ENCODE assay signal across 11 cellular contexts in genomic region chr3:152656207-152657001, GRCh38.
DNase-seq lines count a peak whose midpoint lies in the region; ATAC-seq, FAIRE-seq and TF ChIP-seq lines count a peak whose summit lies in the region.
"Had no signal": no experiment of that assay in that cellular context is flagged by ENCODE, and none has a peak within 500 bp of the region (broad histone marks: within the 10 kb centered on the region; RNA-seq: fewer than 3 reads in every experiment).

No MANE protein-coding gene starts in this region.

- POLR2A ChIA-PET in K562 (lab: Yijun Ruan, JAX): interaction anchor here (1.0 to 1.3 kb wide), 4 partner anchors 10 to 116 kb away, joined by 3 to 4 read pairs (median 3); no protein-coding TSS in a partner anchor

- intact Hi-C loops in heart right ventricle (cut with DNase I): loop anchor here in 1 of 10 donors (10.0 kb wide), 1 partner anchor 1108 kb away; no protein-coding TSS in a partner anchor
- intact Hi-C loops in Right ventricle myocardium superior (cut with DNase I): no loop called here
- intact Hi-C loops in K562 (cut with micrococcal nuclease): no loop called here
- intact Hi-C loops in kidney (cut with DNase I): no loop called here
- intact Hi-C loops in uterus (cut with DNase I; ENCODE audit: low total_unique reads): no loop called here

- in situ Hi-C loops in K562 (cut with MboI) (no loop called here), ACHN (cut with HindIII; ENCODE audit: low pct_ligation_motif_present, low pct_unique_long_range_greater_than_20kb, low sequenced_read_pairs) (no loop called here)

- H3K4me3 ChIP-seq in heart right ventricle (peak overlapping the region in 3 of 10 donors; percentile 10 to 17 (median 15)), K562 (no peak overlapping the region), kidney (ENCODE audit: low read length in 2 of 2) (peak overlapping the region; percentile 3 to 4), uterus (no peak overlapping the region)
- H3K4me3 ChIP-seq: MG63 had no signal

- TF ChIP-seq POLR2A in K562 (conservative IDR thresholded peaks at IDR 0.05): no peak
- no peak for TF ChIP-seq POLR2A in uterus (IDR thresholded peaks at IDR 0.05)

- peak in 5 of 8 donors; percentile 28 to 79 (median 67) for ATAC-seq in heart right ventricle
- ATAC-seq in Right ventricle myocardium superior (ENCODE audit: poor library complexity): no peak
- ATAC-seq in K562: peak; percentile 73
- no peak for ATAC-seq in GM18498 (IDR thresholded peaks at IDR 0.05; ENCODE audit: unreplicated experiment)
- ATAC-seq: stimulated activated memory B cell treated with anti-CD40 and anti-IgM and Interleukin-4, amounts not matched to agents 10 μg/mL and 1 μg/mL and 100 μg/mL, for 72 hours had no signal

- peak overlapping the region in 4 of 10 donors; percentile 5 to 55 (median 14) for H3K27ac ChIP-seq in heart right ventricle
- peak overlapping the region; percentile 63 for H3K27ac ChIP-seq in K562 (ENCODE audit: extremely low read depth, low read depth, low read length)
- no peak overlapping the region for H3K27ac ChIP-seq in kidney (ENCODE audit: low read depth in 2 of 2, low read length in 2 of 2)
- H3K27ac ChIP-seq in uterus: peak overlapping the region; percentile 50 to 66

- DNase-seq in heart right ventricle (no peak), Right ventricle myocardium superior (no peak), K562 (ENCODE audit: extremely low read depth in 1 of 4, low spot score in 3 of 4) (peak in 2 of 4 experiments; percentile 21 to 65), kidney (no peak), uterus (no peak), NCI-H748 treated with DMSO at 0.1 percent for 48 hours (lab: John Stamatoyannopoulos, UW) (no peak), ACHN (no peak)
- DNase-seq: activated naive CD4-positive, alpha-beta T cell treated with anti-CD3 and anti-CD28 coated beads, Interleukin-2, amount 10 ng/mL, durations not matched to agents 7 days and 5 days; MG63 had no signal

- H3K36me3 ChIP-seq in heart right ventricle: no peaks in the 10 kb centered on the region
- no peaks in the 10 kb centered on the region for H3K36me3 ChIP-seq in K562 (ENCODE audit: control insufficient read depth, insufficient read depth, low read length)
- no peaks in the 10 kb centered on the region for H3K36me3 ChIP-seq in kidney (ENCODE audit: control insufficient read depth in 1 of 2, insufficient read depth in 2 of 2, low read length in 2 of 2)
- no peaks in the 10 kb centered on the region for H3K36me3 ChIP-seq in uterus
- H3K36me3 ChIP-seq: MG63 had no signal

- BruUV-seq in K562 (replicated peaks; lab: Mats Ljungman, UMichigan): no TSS peak

- H3K79me2 ChIP-seq in K562 (ENCODE audit: control insufficient read depth, insufficient read depth, low read length): no peaks in the 10 kb centered on the region

- no peaks in the 10 kb centered on the region for H3K27me3 ChIP-seq in heart right ventricle
- no peaks in the 10 kb centered on the region for H3K27me3 ChIP-seq in K562 (ENCODE audit: control insufficient read depth in 2 of 2, insufficient read depth in 2 of 2, low read length in 2 of 2)
- no peaks in the 10 kb centered on the region for H3K27me3 ChIP-seq in uterus
- H3K27me3 ChIP-seq: MG63 had no signal

- H3K4me2 ChIP-seq in K562 (ENCODE audit: insufficient read depth, low read length): peak overlapping the region; percentile 38; the same call in 1 of the 2 replicates

- 30 to 39% methylated on average over 10 of the region's 10 CpGs for WGBS in heart right ventricle, 2 donors
- WGBS in K562 (ENCODE audit: insufficient coverage, low coverage, missing lambda C conversion rate): 17% methylated on average over 10 of the region's 10 CpGs

- TF ChIP-seq RAD21 in K562 (CRISPR knock-in tag; conservative IDR thresholded peaks at IDR 0.05 in 1 of 2, IDR thresholded peaks at IDR 0.05 in 1 of 2): no peak

- H3K9ac ChIP-seq in K562 (ENCODE audit: insufficient read depth in 1 of 2, low read depth in 2 of 2, low read length in 2 of 2) (peak overlapping the region; percentile 18 to 65; a peak in 3 of 4 replicates), kidney (ENCODE audit: low read length in 2 of 2) (no peak overlapping the region)

- TF ChIP-seq CTCF in heart right ventricle (IDR thresholded peaks at IDR 0.05): no peak
- no peak for TF ChIP-seq CTCF in K562 (IDR thresholded peaks at IDR 0.05 in 2 of 3, conservative IDR thresholded peaks at IDR 0.05 in 1 of 3; ENCODE audit: insufficient read depth in 2 of 3, low read depth in 1 of 3, low read length in 3 of 3)
- TF ChIP-seq CTCF in kidney (IDR thresholded peaks at IDR 0.05; ENCODE audit: borderline replicate concordance, extremely low read depth, insufficient read depth): no peak
- no peak for TF ChIP-seq CTCF in uterus (IDR thresholded peaks at IDR 0.05)

- no peaks in the 10 kb centered on the region for H3K9me1 ChIP-seq in K562 (ENCODE audit: control insufficient read depth, insufficient read depth, low read length)

- peak overlapping the region; percentile 82 for H2AFZ ChIP-seq in K562 (ENCODE audit: low read depth, low read length)

- CTCF ChIA-PET in K562 (lab: Yijun Ruan, JAX; ENCODE audit: low intra/inter-chr PET ratio): no interaction called here

- H3K9me3 ChIP-seq in heart right ventricle: peaks cover 0 to 6% (median 0%) of the 10 kb centered on the region in 11 donors
- H3K9me3 ChIP-seq in K562 (replicated peaks; ENCODE audit: control insufficient read depth, insufficient read depth, low read depth, low read length): peaks cover 4% of the 10 kb centered on the region; the same call in 1 of the 2 replicates
- H3K9me3 ChIP-seq in kidney (ENCODE audit: control insufficient read depth in 1 of 2, low read length in 2 of 2): no peaks in the 10 kb centered on the region
- H3K9me3 ChIP-seq in uterus: no peaks in the 10 kb centered on the region

- FAIRE-seq in K562 (lab: Jason Lieb, UNC): peak; percentile 88
- no peak for FAIRE-seq in kidney (lab: Jason Lieb, UNC)

- H4K20me1 ChIP-seq in K562 (replicated peaks; ENCODE audit: control insufficient read depth, insufficient read depth, low read length): no peaks in the 10 kb centered on the region

- peaks cover 0 to 22% (median 13%) of the 10 kb centered on the region in 9 donors for H3K4me1 ChIP-seq in heart right ventricle
- peaks cover 0 to 21% of the 10 kb centered on the region in 2 experiments; a peak in 2 of 5 replicates for H3K4me1 ChIP-seq in K562 (replicated peaks in 1 of 2; ENCODE audit: control insufficient read depth in 2 of 2, insufficient read depth in 2 of 2, low read length in 2 of 2)
- peaks cover 0 to 3% of the 10 kb centered on the region in 2 donors for H3K4me1 ChIP-seq in kidney (ENCODE audit: control insufficient read depth in 1 of 2, insufficient read depth in 1 of 2, low read depth in 1 of 2, low read length in 2 of 2)
- no peaks in the 10 kb centered on the region for H3K4me1 ChIP-seq in uterus

- TF ChIP-seq EP300 in K562 (IDR thresholded peaks at IDR 0.05; ENCODE audit: low read length): peak; percentile 37; the same call in 1 of the 2 replicates

TF ChIP-seq in K562, 482 proteins besides CTCF, POLR2A, EP300 and RAD21 (continues in another document):
- TF ChIP-seq SREBF2 (CRISPR knock-in tag; IDR thresholded peaks at IDR 0.05) (no peak), E2F5 (CRISPR knock-in tag; IDR thresholded peaks at IDR 0.05) (no peak), MCM5 (IDR thresholded peaks at IDR 0.05; ENCODE audit: low read depth) (no peak), HNRNPH1 (optimal IDR thresholded peaks at IDR 0.05; ENCODE audit: low read depth, low read length) (no peak), TEAD4 (IDR thresholded peaks at IDR 0.05; ENCODE audit: low read length) (peak; percentile 59; the same call in 1 of the 2 replicates), TEAD4 (CRISPR knock-in tag; IDR thresholded peaks at IDR 0.05; ENCODE audit: borderline replicate concordance) (no peak), TEAD2 (tag; IDR thresholded peaks at IDR 0.05) (0 out of 2 replicates have a peak, but pooled peaks have one; percentile 27), TARDBP (IDR thresholded peaks at IDR 0.05) (no peak), GABPA (tag; conservative IDR thresholded peaks at IDR 0.05; ENCODE audit: low read depth) (peak; percentile 72), DDX20 (tag; IDR thresholded peaks at IDR 0.05; ENCODE audit: low read depth) (no peak), SMARCB1 (IDR thresholded peaks at IDR 0.05; ENCODE audit: insufficient read length, low read depth) (no peak), ZKSCAN8 (CRISPR knock-in tag; IDR thresholded peaks at IDR 0.05) (peak; percentile 30; the same call in 1 of the 2 replicates), LEF1 (IDR thresholded peaks at IDR 0.05) (peak; percentile 57; the same call in 1 of the 2 replicates), FOXK2 (conservative IDR thresholded peaks at IDR 0.05 in 1 of 2, IDR thresholded peaks at IDR 0.05 in 1 of 2; ENCODE audit: low read depth in 2 of 2) (0 out of 4 replicates have a peak, but pooled peaks of 1 of the 2 experiments have one; percentile 13), MEF2A (IDR thresholded peaks at IDR 0.05; ENCODE audit: control insufficient read depth, low read depth, low read length) (0 out of 2 replicates have a peak, but pooled peaks have one; percentile 13), NCOA6 (IDR thresholded peaks at IDR 0.05) (no peak), FOXJ2 (tag; IDR thresholded peaks at IDR 0.05) (peak; percentile 35; the same call in 1 of the 2 replicates), NFATC3 (IDR thresholded peaks at IDR 0.05) (no peak), BDP1 (IDR thresholded peaks at IDR 0.05; ENCODE audit: insufficient read depth, insufficient read length) (no peak), KLF1 (tag; IDR thresholded peaks at IDR 0.05) (no peak), POLR2H (tag; IDR thresholded peaks at IDR 0.05; ENCODE audit: low read depth) (no peak)
- TF ChIP-seq, protein P1, sequence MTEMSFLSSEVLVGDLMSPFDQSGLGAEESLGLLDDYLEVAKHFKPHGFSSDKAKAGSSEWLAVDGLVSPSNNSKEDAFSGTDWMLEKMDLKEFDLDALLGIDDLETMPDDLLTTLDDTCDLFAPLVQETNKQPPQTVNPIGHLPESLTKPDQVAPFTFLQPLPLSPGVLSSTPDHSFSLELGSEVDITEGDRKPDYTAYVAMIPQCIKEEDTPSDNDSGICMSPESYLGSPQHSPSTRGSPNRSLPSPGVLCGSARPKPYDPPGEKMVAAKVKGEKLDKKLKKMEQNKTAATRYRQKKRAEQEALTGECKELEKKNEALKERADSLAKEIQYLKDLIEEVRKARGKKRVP (CRISPR knock-in tag; IDR thresholded peaks at IDR 0.05): no peak

Comparison
In these comparisons a context has a peak if more than half of its experiments do, and no peak if none do; other contexts are left out.
1. ATAC-seq: peak in heart right ventricle (5 of 8) and K562 (single experiment); none in Right ventricle myocardium superior (single experiment) and GM18498 (single experiment).
2. H3K27ac ChIP-seq: peak in K562 (single experiment) and uterus (2 of 2); none in kidney (0 of 2).
3. H3K4me3 ChIP-seq: peak in kidney (2 of 2); none in K562 (single experiment) and uterus (0 of 2).
4. H3K9ac ChIP-seq: peak in K562 (2 of 2); none in kidney (0 of 2).